Comparison of ENCODE assay signal across 8 cellular contexts in the genomic region with DNA sequence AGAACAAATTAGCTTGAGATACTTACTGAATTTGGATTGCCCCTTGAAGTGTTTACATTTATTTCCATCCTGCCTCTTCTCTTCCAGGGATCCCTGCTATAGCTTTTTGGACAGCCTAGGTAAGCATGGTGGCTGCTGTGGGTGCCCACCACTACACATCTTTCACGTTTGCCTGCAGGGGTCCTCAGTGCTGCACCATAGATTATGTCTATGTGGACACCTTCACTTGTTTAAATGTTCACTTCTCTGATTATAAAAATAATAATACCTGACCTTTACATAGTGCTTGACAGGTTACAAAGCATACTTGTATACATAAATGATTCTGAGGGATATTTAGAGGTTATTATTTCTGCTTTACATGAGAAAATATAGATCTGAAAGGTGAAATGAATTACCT.
A peak's percentile ranks its signal among the peaks of the same experiment; 100 is the strongest.
DNase-seq lines count a peak whose midpoint lies in the region; ATAC-seq and TF ChIP-seq lines count a peak whose summit lies in the region.

No MANE protein-coding gene starts in this region.

- H3K4me1 Mint-ChIP-seq in endodermal cell, result peaks cover 6% of the 10 kb centered on the region

- H3K9ac ChIP-seq in endodermal cell (ENCODE audit: extremely low read depth, low read length, poor library complexity, severe bottlenecking) (no peak overlapping the region), smooth muscle cell (ENCODE audit: low read depth) (no peak overlapping the region)

- peak; percentile 48 for ATAC-seq in GM19467 (IDR thresholded peaks at IDR 0.05; ENCODE audit: unreplicated experiment)

- H2AFZ ChIP-seq in smooth muscle cell (ENCODE audit: low read depth), result no peak overlapping the region

- no peaks in the 10 kb centered on the region for H3K27me3 ChIP-seq in endodermal cell (ENCODE audit: control insufficient read depth, insufficient read depth, low read length, poor library complexity, severe bottlenecking)
- H3K27me3 ChIP-seq in smooth muscle cell (ENCODE audit: low read depth), result no peaks in the 10 kb centered on the region

- H3K4me3 ChIP-seq in endodermal cell (ENCODE audit: low read length) (no peak overlapping the region), smooth muscle cell (no peak overlapping the region)

- TF ChIP-seq CTCF in endodermal cell (conservative IDR thresholded peaks at IDR 0.05) (peak; percentile 78), smooth muscle cell (IDR thresholded peaks at IDR 0.05; ENCODE audit: borderline replicate concordance, insufficient read depth, poor library complexity, severe bottlenecking) (peak; percentile 39)

- DNase-seq in NCI-H345 (lab: John Stamatoyannopoulos, UW) (peak; percentile 20), NCI-H345 treated with DMSO at 0.1 percent for 48 hours (lab: John Stamatoyannopoulos, UW; ENCODE audit: unreplicated experiment) (no peak), NCI-H1092 (lab: John Stamatoyannopoulos, UW) (peak; percentile 20), endodermal cell (peak; percentile 71), smooth muscle cell (lab: John Stamatoyannopoulos, UW; ENCODE audit: unreplicated experiment) (no peak), globus pallidus (ENCODE audit: low spot score) (no peak), NCI-H2081 treated with DMSO at 0.1 percent for 48 hours (lab: John Stamatoyannopoulos, UW) (no peak)

- no peaks in the 10 kb centered on the region for H3K4me1 ChIP-seq in endodermal cell (ENCODE audit: control insufficient read depth, insufficient read depth, low read length)
- no peaks in the 10 kb centered on the region for H3K4me1 ChIP-seq in smooth muscle cell (ENCODE audit: low read depth)

- H4K20me1 ChIP-seq in smooth muscle cell (ENCODE audit: low read depth), result no peaks in the 10 kb centered on the region

- no peak overlapping the region for H3K27ac Mint-ChIP-seq in endodermal cell

- H3K9me3 Mint-ChIP-seq in endodermal cell, result no peaks in the 10 kb centered on the region

- H3K36me3 ChIP-seq in endodermal cell (ENCODE audit: control insufficient read depth, insufficient read depth, low read length), result no peaks in the 10 kb centered on the region
- H3K36me3 ChIP-seq in smooth muscle cell (ENCODE audit: low read depth), result no peaks in the 10 kb centered on the region

- no peak overlapping the region for H3K4me2 ChIP-seq in smooth muscle cell

- no peak overlapping the region for H3K27ac ChIP-seq in endodermal cell (ENCODE audit: low read depth, low read length)
- H3K27ac ChIP-seq in smooth muscle cell (ENCODE audit: low read depth), result no peak overlapping the region

- H3K27me3 Mint-ChIP-seq in endodermal cell (ENCODE audit: insufficient read depth), result no peaks in the 10 kb centered on the region

- no peaks in the 10 kb centered on the region for H3F3A ChIP-seq in smooth muscle cell (ENCODE audit: low read depth)

- H3K4me3 Mint-ChIP-seq in endodermal cell, result no peak overlapping the region

- H3K36me3 Mint-ChIP-seq in endodermal cell (ENCODE audit: low read depth), result no peaks in the 10 kb centered on the region

- WGBS in endodermal cell (ENCODE audit: insufficient coverage in 1 of 2, insufficient read length in 1 of 2), 2 experiments, result 54% methylated on average over 1 of the region's 1 CpG; no CpG with 5 or more reads in 1 of the 2 experiments
- 34% methylated on average over 1 of the region's 1 CpG for WGBS in smooth muscle cell (ENCODE audit: low lambda C conversion rate)

- no peaks in the 10 kb centered on the region for H3K79me2 ChIP-seq in smooth muscle cell (ENCODE audit: low read depth)

- H3K9me3 ChIP-seq in endodermal cell (ENCODE audit: control insufficient read depth, low read length), result no peaks in the 10 kb centered on the region
- H3K9me3 ChIP-seq in smooth muscle cell (replicated peaks; ENCODE audit: low read depth), result no peaks in the 10 kb centered on the region

Comparison
In these comparisons a context has a peak if more than half of its experiments do, and no peak if none do; other contexts are left out.
1. DNase-seq: peak in NCI-H345 (single experiment), NCI-H1092 (single experiment) and endodermal cell (single experiment); none in NCI-H345 treated with DMSO at 0.1 percent for 48 hours (single experiment), smooth muscle cell (single experiment), globus pallidus (single experiment) and NCI-H2081 treated with DMSO at 0.1 percent for 48 hours (single experiment).